ENCODE assay signal across 23 cellular contexts in the genomic region with DNA sequence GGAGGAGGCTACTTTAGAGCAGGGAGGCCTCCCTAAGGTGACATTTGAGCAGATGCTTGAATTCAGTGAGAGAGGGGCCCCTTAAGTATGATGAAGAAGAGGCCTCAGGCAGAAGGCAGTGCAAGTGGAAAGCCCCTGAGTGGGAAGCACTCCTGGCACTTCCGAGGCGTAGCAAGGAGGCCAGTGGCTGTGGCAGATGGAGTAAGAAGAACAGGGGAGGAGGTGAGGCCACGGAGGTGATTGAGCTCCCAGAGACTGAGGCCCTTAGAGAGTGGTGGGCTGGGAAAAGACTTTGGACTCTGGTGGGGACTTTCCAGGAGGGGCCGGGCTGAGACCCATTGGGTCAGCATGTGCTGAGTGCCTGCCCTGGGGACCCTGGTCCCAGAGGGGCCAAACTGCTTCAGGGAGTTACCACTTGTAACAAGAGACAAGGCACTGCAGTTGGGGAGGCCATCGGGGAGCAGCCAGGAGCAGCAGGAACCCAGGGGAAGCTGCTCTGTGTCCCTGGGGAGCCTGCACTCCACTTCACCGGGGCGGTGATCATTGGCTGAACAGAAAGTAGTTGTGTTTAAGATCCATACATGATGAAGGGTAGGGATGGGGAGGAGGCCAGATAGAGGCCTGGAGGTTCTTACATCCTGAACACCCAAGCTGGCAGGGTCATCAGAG. TPM values are rescaled to one million over a fixed set of nuclear protein-coding genes. Genes with fewer than 3 reads are reported as not detected.
DNase-seq lines count a peak whose midpoint lies in the region; ATAC-seq, FAIRE-seq and TF ChIP-seq lines count a peak whose summit lies in the region.
"Had no signal": no experiment of that assay in that cellular context is flagged by ENCODE, and none has a peak within 500 bp of the region (broad histone marks: within the 10 kb centered on the region; RNA-seq: fewer than 3 reads in every experiment).

No MANE protein-coding gene starts in this region.

- DNase-seq in DMS79 treated with DMSO at 0.1 percent for 48 hours (lab: John Stamatoyannopoulos, UW) (peak; percentile 15), DMS79 (lab: John Stamatoyannopoulos, UW) (no peak), NCI-H1436 treated with DMSO at 0.1 percent for 48 hours (lab: John Stamatoyannopoulos, UW) (peak; percentile 68), HepG2 (ENCODE audit: low spot score) (no peak), D721Med (ENCODE audit: insufficient read length, low spot score) (no peak)
- DNase-seq: activated naive CD4-positive, alpha-beta T cell treated with anti-CD3 and anti-CD28 coated beads, Interleukin-2, amount 50 U/mL, for 16 hours; CD4-positive, CD25-positive, alpha-beta regulatory T cell; central memory CD4-positive, alpha-beta T cell; effector memory CD8-positive, alpha-beta T cell; IMR-90; left colon; NCI-H1092; NCI-H446 treated with DMSO at 0.1 percent for 48 hours; OCI-M1; posterior cingulate gyrus; small intestine had no signal

- TF ChIP-seq CTCF in HepG2 (CRISPR knock-in tag; IDR thresholded peaks at IDR 0.05) = no peak
- no peak for TF ChIP-seq CTCF in D721Med (IDR thresholded peaks at IDR 0.05; ENCODE audit: insufficient read depth, missing control alignments)

- FAIRE-seq in HepG2 (lab: Jason Lieb, UNC) (no peak), D721Med (lab: Jason Lieb, UNC) (no peak)
- FAIRE-seq: small intestine, TTC549 had no signal

- BruUV-seq in HepG2 (replicated peaks; lab: Mats Ljungman, UMichigan) = no TSS peak

- TF ChIP-seq EP300 in HepG2 (IDR thresholded peaks at IDR 0.05; ENCODE audit: low read depth in 2 of 2, low read length in 2 of 2) = no peak
- no peak for TF ChIP-seq EP300 in HepG2 (CRISPR knock-in tag; IDR thresholded peaks at IDR 0.05; ENCODE audit: borderline replicate concordance)

- H2AFZ ChIP-seq in HepG2 (ENCODE audit: low read length) = no peak overlapping the region
- H2AFZ ChIP-seq: GM23338 had no signal

- H3K79me2 ChIP-seq in HepG2 (ENCODE audit: insufficient read depth, low read length) = peaks cover 12% of the 10 kb centered on the region

- peak overlapping the region; percentile 72 for H3K4me2 ChIP-seq in HepG2 (ENCODE audit: low read depth, low read length)
- H3K4me2 ChIP-seq: GM23338 had no signal

- whole genome bisulfite sequencing in HepG2 (ENCODE audit: low lambda C conversion rate) = 28% methylated on average over 7 of the region's 7 CpGs

- intact Hi-C loops in HepG2 (cut with micrococcal nuclease; ENCODE audit: unreplicated experiment) = no loop called here

- H3K27ac ChIP-seq in HepG2 (ENCODE audit: extremely low read length, insufficient read depth, low read length) = peak overlapping the region; percentile 21
- H3K27ac ChIP-seq: 22Rv1 had no signal

- no peaks in the 10 kb centered on the region for H4K20me1 ChIP-seq in HepG2 (ENCODE audit: insufficient read depth, low read length)

- H3K4me3 ChIP-seq in HepG2 (replicated peaks in 1 of 3; ENCODE audit: insufficient read depth in 1 of 3, low read depth in 2 of 3, low read length in 3 of 3) = peak overlapping the region in 1 of 3 experiments; percentile 51; a peak in 2 of 6 replicates
- H3K4me3 ChIP-seq: GM23338 had no signal

- ATAC-seq in HepG2 (no peak), HG03175 (IDR thresholded peaks at IDR 0.05; ENCODE audit: unreplicated experiment) (no peak), GM18861 (IDR thresholded peaks at IDR 0.05; ENCODE audit: unreplicated experiment) (no peak)
- ATAC-seq: effector memory CD8-positive, alpha-beta T cell; GM23338; left colon had no signal

- peaks cover 0 to 7% of the 10 kb centered on the region in 2 experiments; a peak in 1 of 5 replicates for H3K36me3 ChIP-seq in HepG2 (replicated peaks in 1 of 2; ENCODE audit: control insufficient read depth in 1 of 2, insufficient read depth in 2 of 2, low read length in 2 of 2)

- peak overlapping the region; percentile 34; the same call in 1 of the 2 replicates for H3K9ac ChIP-seq in HepG2 (ENCODE audit: insufficient read depth, low read depth, low read length)

- no peaks in the 10 kb centered on the region for H3K9me3 ChIP-seq in HepG2 (ENCODE audit: low read length)

- in situ Hi-C loops in HepG2 (cut with HindIII; ENCODE audit: extremely low pct_ligation_motif_present, low pct_unique_long_range_greater_than_20kb) = no loop called here

- TF ChIP-seq POLR2A in GM10847 (IDR thresholded peaks at IDR 0.05; ENCODE audit: extremely low read depth, insufficient read length) = peak; percentile 11
- TF ChIP-seq POLR2A in HepG2 (IDR thresholded peaks at IDR 0.05; ENCODE audit: insufficient read depth in 1 of 2, low read depth in 2 of 2, low read length in 2 of 2) = no peak

- peaks cover 65% of the 10 kb centered on the region for H3K4me1 ChIP-seq in HepG2 (ENCODE audit: insufficient read depth, low read length)

- H3K27me3 ChIP-seq in HepG2 (ENCODE audit: control insufficient read depth in 1 of 2, insufficient read depth in 2 of 2, low read length in 2 of 2) = no peaks in the 10 kb centered on the region

- TF ChIP-seq RAD21 in HepG2 (CRISPR knock-in tag; IDR thresholded peaks at IDR 0.05) = no peak

- POLR2A ChIA-PET in HepG2 (lab: Yijun Ruan, JAX) = no interaction called here

- CTCF ChIA-PET in HepG2 (lab: Yijun Ruan, JAX; ENCODE audit: low intra/inter-chr PET ratio, low total read pairs) = no interaction called here

RNA-seq across cellular contexts. Expression of gene CENPM, which starts 2.5 kb away (rescaled TPM):
- 37.3 and 41.8 TPM in 2 replicates for total RNA-seq in HepG2 (2016; rRNA removed; fragmentation: Illumina TruSeq; extraction: Trizol)
- total RNA-seq in HepG2 (2016; cell fraction: cytosol; rRNA removed; fragmentation: Illumina TruSeq; extraction: Trizol; ENCODE audit: low read depth) = 13.0 and 13.7 TPM in 2 replicates
- 37.1 and 38.5 TPM in 2 replicates for total RNA-seq in HepG2 (2016; cell fraction: insoluble cytoplasmic fraction; rRNA removed; fragmentation: Illumina TruSeq; extraction: Trizol)
- total RNA-seq in HepG2 (2016; cell fraction: membrane; rRNA removed; fragmentation: Illumina TruSeq; extraction: Trizol) = 17.3 and 25.3 TPM in 2 replicates
- 25.4 and 26.0 TPM in 2 replicates for total RNA-seq in HepG2 (2016; cell fraction: nucleus; rRNA removed; fragmentation: Illumina TruSeq; extraction: Trizol)
- 10.6 and 11.2 TPM in 2 replicates for polyA plus RNA-seq in HepG2 (2011; rRNA removed)
- 6.7 and 15.2 TPM in 2 replicates for polyA plus RNA-seq in HepG2 (2011; cell fraction: cytosol; rRNA removed)
- 15.5 and 21.0 TPM in 2 replicates for polyA plus RNA-seq in HepG2 (2011; cell fraction: nucleus; rRNA removed)
- 4.9 and 8.1 TPM in 2 replicates for polyA plus RNA-seq in HepG2 (2012)
- polyA plus RNA-seq in HepG2 (2016; cell fraction: cytosol; fragmentation: Illumina TruSeq; extraction: Trizol; ENCODE audit: low read depth) = 11.6 and 12.9 TPM in 2 replicates
- polyA plus RNA-seq in HepG2 (2016; cell fraction: insoluble cytoplasmic fraction; fragmentation: Illumina TruSeq; extraction: Trizol; ENCODE audit: low read depth) = 35.7 and 42.0 TPM in 2 replicates
- polyA plus RNA-seq in HepG2 (2016; cell fraction: membrane; fragmentation: Illumina TruSeq; extraction: Trizol; ENCODE audit: low read depth) = 15.9 TPM in 2 replicates
- 29.0 and 31.5 TPM in 2 replicates for polyA plus RNA-seq in HepG2 (2016; cell fraction: nucleus; fragmentation: Illumina TruSeq; extraction: Trizol; ENCODE audit: insufficient read depth, low read depth)
- 31.7 and 74.0 TPM in 2 replicates for polyA minus RNA-seq in HepG2 (2011; rRNA and poly(A)+ RNA removed; ENCODE audit: low replicate concordance)
- polyA minus RNA-seq in HepG2 (2011; cell fraction: cytosol; rRNA and poly(A)+ RNA removed) = 4.4 and 9.0 TPM in 2 replicates
- polyA minus RNA-seq in HepG2 (2011; cell fraction: nucleus; rRNA and poly(A)+ RNA removed) = 7.8 and 10.3 TPM in 2 replicates

RNA-seq across cellular contexts. Expression of gene SEPTIN3, which starts 19.8 kb away (rescaled TPM):
- total RNA-seq in HepG2 (2016; rRNA removed; fragmentation: Illumina TruSeq; extraction: Trizol) = not detected in 2 replicates
- total RNA-seq in HepG2 (2016; cell fraction: cytosol; rRNA removed; fragmentation: Illumina TruSeq; extraction: Trizol; ENCODE audit: low read depth) = not detected in 2 replicates
- total RNA-seq in HepG2 (2016; cell fraction: insoluble cytoplasmic fraction; rRNA removed; fragmentation: Illumina TruSeq; extraction: Trizol) = not detected in 2 replicates
- 0.03 TPM in 1 of 2 replicates, not detected in the other for total RNA-seq in HepG2 (2016; cell fraction: membrane; rRNA removed; fragmentation: Illumina TruSeq; extraction: Trizol)
- not detected in 2 replicates for total RNA-seq in HepG2 (2016; cell fraction: nucleus; rRNA removed; fragmentation: Illumina TruSeq; extraction: Trizol)
- polyA plus RNA-seq in HepG2 (2011; rRNA removed) = 0.04 and 0.08 TPM in 2 replicates
- 0.01 and 0.04 TPM in 2 replicates for polyA plus RNA-seq in HepG2 (2011; cell fraction: cytosol; rRNA removed)
- 0.14 TPM in 1 of 2 replicates, not detected in the other for polyA plus RNA-seq in HepG2 (2011; cell fraction: nucleus; rRNA removed)
- 0.08 TPM in 1 of 2 replicates, not detected in the other for polyA plus RNA-seq in HepG2 (2012)
- not detected in 2 replicates for polyA plus RNA-seq in HepG2 (2016; cell fraction: cytosol; fragmentation: Illumina TruSeq; extraction: Trizol; ENCODE audit: low read depth)
- polyA plus RNA-seq in HepG2 (2016; cell fraction: insoluble cytoplasmic fraction; fragmentation: Illumina TruSeq; extraction: Trizol; ENCODE audit: low read depth) = 0.07 TPM in 1 of 2 replicates, not detected in the other
- 0.07 TPM in 1 of 2 replicates, not detected in the other for polyA plus RNA-seq in HepG2 (2016; cell fraction: membrane; fragmentation: Illumina TruSeq; extraction: Trizol; ENCODE audit: low read depth)
- polyA plus RNA-seq in HepG2 (2016; cell fraction: nucleus; fragmentation: Illumina TruSeq; extraction: Trizol; ENCODE audit: insufficient read depth, low read depth) = 0.09 TPM in 1 of 2 replicates, not detected in the other
- 0.04 and 2.7 TPM in 2 replicates for polyA minus RNA-seq in HepG2 (2011; rRNA and poly(A)+ RNA removed; ENCODE audit: low replicate concordance)
- polyA minus RNA-seq in HepG2 (2011; cell fraction: cytosol; rRNA and poly(A)+ RNA removed) = not detected in 2 replicates
- polyA minus RNA-seq in HepG2 (2011; cell fraction: nucleus; rRNA and poly(A)+ RNA removed) = not detected in 2 replicates

RNA-seq across cellular contexts. Expression of gene TNFRSF13C, which starts 22.8 kb away (rescaled TPM):
- total RNA-seq in HepG2 (2016; rRNA removed; fragmentation: Illumina TruSeq; extraction: Trizol) = 0.11 TPM in 1 of 2 replicates, not detected in the other
- 0.10 TPM in 1 of 2 replicates, not detected in the other for total RNA-seq in HepG2 (2016; cell fraction: cytosol; rRNA removed; fragmentation: Illumina TruSeq; extraction: Trizol; ENCODE audit: low read depth)
- 0.17 TPM in 1 of 2 replicates, not detected in the other for total RNA-seq in HepG2 (2016; cell fraction: insoluble cytoplasmic fraction; rRNA removed; fragmentation: Illumina TruSeq; extraction: Trizol)
- total RNA-seq in HepG2 (2016; cell fraction: membrane; rRNA removed; fragmentation: Illumina TruSeq; extraction: Trizol) = 0.07 and 0.09 TPM in 2 replicates
- total RNA-seq in HepG2 (2016; cell fraction: nucleus; rRNA removed; fragmentation: Illumina TruSeq; extraction: Trizol) = 0.25 and 0.38 TPM in 2 replicates
- polyA plus RNA-seq in HepG2 (2011; rRNA removed) = 0.22 and 0.29 TPM in 2 replicates
- 0.03 and 0.04 TPM in 2 replicates for polyA plus RNA-seq in HepG2 (2011; cell fraction: cytosol; rRNA removed)
- polyA plus RNA-seq in HepG2 (2011; cell fraction: nucleus; rRNA removed) = 1.2 and 1.7 TPM in 2 replicates
- polyA plus RNA-seq in HepG2 (2012) = 0.16 and 0.31 TPM in 2 replicates
- polyA plus RNA-seq in HepG2 (2016; cell fraction: cytosol; fragmentation: Illumina TruSeq; extraction: Trizol; ENCODE audit: low read depth) = not detected in 2 replicates
- 0.05 TPM in 1 of 2 replicates, not detected in the other for polyA plus RNA-seq in HepG2 (2016; cell fraction: insoluble cytoplasmic fraction; fragmentation: Illumina TruSeq; extraction: Trizol; ENCODE audit: low read depth)
- 0.05 and 0.06 TPM in 2 replicates for polyA plus RNA-seq in HepG2 (2016; cell fraction: membrane; fragmentation: Illumina TruSeq; extraction: Trizol; ENCODE audit: low read depth)
- polyA plus RNA-seq in HepG2 (2016; cell fraction: nucleus; fragmentation: Illumina TruSeq; extraction: Trizol; ENCODE audit: insufficient read depth, low read depth) = 1.1 and 1.2 TPM in 2 replicates
- polyA minus RNA-seq in HepG2 (2011; rRNA and poly(A)+ RNA removed; ENCODE audit: low replicate concordance) = 0.46 and 1.4 TPM in 2 replicates
- polyA minus RNA-seq in HepG2 (2011; cell fraction: cytosol; rRNA and poly(A)+ RNA removed) = 0.20 TPM in 1 of 2 replicates, not detected in the other
- polyA minus RNA-seq in HepG2 (2011; cell fraction: nucleus; rRNA and poly(A)+ RNA removed) = 0.26 and 0.37 TPM in 2 replicates

RNA-seq across cellular contexts. Expression of gene SHISA8, which starts 34.6 kb away (rescaled TPM):
- not detected in 2 replicates for total RNA-seq in HepG2 (2016; rRNA removed; fragmentation: Illumina TruSeq; extraction: Trizol)
- not detected in 2 replicates for total RNA-seq in HepG2 (2016; cell fraction: cytosol; rRNA removed; fragmentation: Illumina TruSeq; extraction: Trizol; ENCODE audit: low read depth)
- total RNA-seq in HepG2 (2016; cell fraction: insoluble cytoplasmic fraction; rRNA removed; fragmentation: Illumina TruSeq; extraction: Trizol) = not detected in 2 replicates
- total RNA-seq in HepG2 (2016; cell fraction: membrane; rRNA removed; fragmentation: Illumina TruSeq; extraction: Trizol) = not detected in 2 replicates
- not detected in 2 replicates for total RNA-seq in HepG2 (2016; cell fraction: nucleus; rRNA removed; fragmentation: Illumina TruSeq; extraction: Trizol)
- not detected in 2 replicates for polyA plus RNA-seq in HepG2 (2011; rRNA removed)
- not detected in 2 replicates for polyA plus RNA-seq in HepG2 (2011; cell fraction: cytosol; rRNA removed)
- polyA plus RNA-seq in HepG2 (2011; cell fraction: nucleus; rRNA removed) = not detected in 2 replicates
- not detected in 2 replicates for polyA plus RNA-seq in HepG2 (2012)
- not detected in 2 replicates for polyA plus RNA-seq in HepG2 (2016; cell fraction: cytosol; fragmentation: Illumina TruSeq; extraction: Trizol; ENCODE audit: low read depth)
- polyA plus RNA-seq in HepG2 (2016; cell fraction: insoluble cytoplasmic fraction; fragmentation: Illumina TruSeq; extraction: Trizol; ENCODE audit: low read depth) = not detected in 2 replicates
- polyA plus RNA-seq in HepG2 (2016; cell fraction: membrane; fragmentation: Illumina TruSeq; extraction: Trizol; ENCODE audit: low read depth) = not detected in 2 replicates
- not detected in 2 replicates for polyA plus RNA-seq in HepG2 (2016; cell fraction: nucleus; fragmentation: Illumina TruSeq; extraction: Trizol; ENCODE audit: insufficient read depth, low read depth)
- not detected in 2 replicates for polyA minus RNA-seq in HepG2 (2011; rRNA and poly(A)+ RNA removed; ENCODE audit: low replicate concordance)
- polyA minus RNA-seq in HepG2 (2011; cell fraction: cytosol; rRNA and poly(A)+ RNA removed) = not detected in 2 replicates
- polyA minus RNA-seq in HepG2 (2011; cell fraction: nucleus; rRNA and poly(A)+ RNA removed) = not detected in 2 replicates
- total RNA-seq: IMR-90, left colon, SK-MEL-5 had no signal
- polyA plus RNA-seq: GM23338, IMR-90 had no signal

Comparison
In these comparisons a context has a peak if more than half of its experiments do, and no peak if none do; other contexts are left out.
1. DNase-seq: peak in DMS79 treated with DMSO at 0.1 percent for 48 hours (single experiment) and NCI-H1436 treated with DMSO at 0.1 percent for 48 hours (single experiment); none in DMS79 (single experiment), HepG2 (single experiment) and D721Med (single experiment).